Comparison of ENCODE assay signal across 9 cellular contexts in genomic region chr19:18920400-18920799, GRCh38. TPM values are rescaled to one million over a fixed set of nuclear protein-coding genes. Genes with fewer than 3 reads are reported as not detected.
DNase-seq lines count a peak whose midpoint lies in the region; ATAC-seq, FAIRE-seq and TF ChIP-seq lines count a peak whose summit lies in the region.
"Had no signal": no experiment of that assay in that cellular context is flagged by ENCODE, and none has a peak within 500 bp of the region (broad histone marks: within the 10 kb centered on the region; RNA-seq: fewer than 3 reads in every experiment).

No MANE protein-coding gene starts in this region.

- H3K27ac Mint-ChIP-seq in CD8-positive, alpha-beta T cell: peak overlapping the region; percentile 94

- peaks cover 60% of the 10 kb centered on the region for H3K36me3 Mint-ChIP-seq in CD8-positive, alpha-beta T cell

- H3K4me1 ChIP-seq in CD8-positive, alpha-beta T cell (ENCODE audit: insufficient read depth, low read length): peaks cover 25% of the 10 kb centered on the region
- peaks cover 14% of the 10 kb centered on the region for H3K4me1 ChIP-seq in OCI-LY7 (ENCODE audit: insufficient read depth, low read length, poor library complexity, severe bottlenecking)
- H3K4me1 ChIP-seq in endothelial cell of umbilical vein (ENCODE audit: control insufficient read depth, extremely low read depth, insufficient read depth, low read length): peaks cover 13% of the 10 kb centered on the region
- H3K4me1 ChIP-seq in neutrophil (ENCODE audit: control insufficient read depth in 1 of 2, insufficient read depth in 1 of 2, low read depth in 1 of 2, low read length in 1 of 2): peaks cover 25 to 29% of the 10 kb centered on the region in 2 experiments

- no peak for DNase-seq in CD8-positive, alpha-beta T cell
- DNase-seq in OCI-LY7 (ENCODE audit: low spot score) (no peak), endothelial cell of umbilical vein (ENCODE audit: low read depth, low spot score) (no peak)
- no peak for DNase-seq in stimulated activated CD8-positive, alpha-beta memory T cell treated with anti-CD3 and anti-CD28 coated beads, Interleukin-4, amount 100 ng/mL, for 48 hours
- DNase-seq: NCI-H187 treated with DMSO at 0.1 percent for 48 hours had no signal

- H3K4me3 Mint-ChIP-seq in CD8-positive, alpha-beta T cell: peak overlapping the region; percentile 93

- no peak overlapping the region for H2AFZ ChIP-seq in OCI-LY7 (ENCODE audit: low read length)
- H2AFZ ChIP-seq in endothelial cell of umbilical vein (ENCODE audit: low read depth, low read length): no peak overlapping the region

- H3K9me3 ChIP-seq in CD8-positive, alpha-beta T cell (ENCODE audit: low read length): no peaks in the 10 kb centered on the region
- H3K9me3 ChIP-seq in OCI-LY7 (ENCODE audit: low read length) (no peaks in the 10 kb centered on the region), endothelial cell of umbilical vein (replicated peaks; ENCODE audit: control insufficient read depth, insufficient read depth, low read length) (no peaks in the 10 kb centered on the region), neutrophil (no peaks in the 10 kb centered on the region)

- no peak for TF ChIP-seq CTCF in CD8-positive, alpha-beta T cell (IDR thresholded peaks at IDR 0.05)
- TF ChIP-seq CTCF in OCI-LY7 (conservative IDR thresholded peaks at IDR 0.05; ENCODE audit: low read length): no peak
- TF ChIP-seq CTCF in endothelial cell of umbilical vein (IDR thresholded peaks at IDR 0.05; ENCODE audit: extremely low read depth in 1 of 2, insufficient read depth in 1 of 2, low read depth in 1 of 2, low read length in 2 of 2): no peak
- no peak for TF ChIP-seq CTCF in neutrophil (IDR thresholded peaks at IDR 0.05)

- H3K9ac ChIP-seq in endothelial cell of umbilical vein (replicated peaks; ENCODE audit: extremely low read depth, insufficient read depth, low read length): peak overlapping the region; percentile 80

- FAIRE-seq in endothelial cell of umbilical vein (lab: Jason Lieb, UNC): no peak

- H3K79me2 ChIP-seq in OCI-LY7 (ENCODE audit: insufficient read depth, low read depth, low read length): peaks cover 48% of the 10 kb centered on the region
- H3K79me2 ChIP-seq in endothelial cell of umbilical vein (ENCODE audit: control insufficient read depth, insufficient read depth, low read length): peaks cover 41% of the 10 kb centered on the region

- H3K27me3 ChIP-seq in CD8-positive, alpha-beta T cell (ENCODE audit: insufficient read depth, low read length): no peaks in the 10 kb centered on the region
- H3K27me3 ChIP-seq in endothelial cell of umbilical vein (ENCODE audit: control insufficient read depth in 2 of 2, insufficient read depth in 2 of 2, low read length in 2 of 2): no peaks in the 10 kb centered on the region
- no peaks in the 10 kb centered on the region for H3K27me3 ChIP-seq in neutrophil

- no peaks in the 10 kb centered on the region for H3K9me2 ChIP-seq in OCI-LY7 (ENCODE audit: insufficient read depth, low read length)

- dilution Hi-C loops in endothelial cell of umbilical vein (cut with MboI; ENCODE audit: extremely low pct_ligation_motif_present, low sequenced_read_pairs): no loop called here

- no peaks in the 10 kb centered on the region for H3K9me1 ChIP-seq in endothelial cell of umbilical vein (replicated peaks; ENCODE audit: control insufficient read depth, extremely low read depth, insufficient read depth, low read length)

- POLR2A ChIA-PET in CD8-positive, alpha-beta T cell (lab: Charles Lee): interaction anchor here (1.6 to 2.7 kb wide), 2 partner anchors 10 to 399 kb away, joined by 6 to 19 read pairs; partner anchors contain the start of gene ELL
- POLR2A ChIA-PET in OCI-LY7 (lab: Charles Lee): no interaction called here
- POLR2A ChIA-PET in endothelial cell of umbilical vein (lab: Charles Lee): no interaction called here

- no TSS peak for BruUV-seq in OCI-LY7 (replicated peaks; lab: Mats Ljungman, UMichigan)
- BruUV-seq in endothelial cell of umbilical vein (replicated peaks; lab: Mats Ljungman, UMichigan): no TSS peak

- no peak for ATAC-seq in CD8-positive, alpha-beta T cell
- ATAC-seq in GM18870 (IDR thresholded peaks at IDR 0.05; ENCODE audit: unreplicated experiment) (no peak), HG02938 (IDR thresholded peaks at IDR 0.05; ENCODE audit: unreplicated experiment) (no peak), HG03045 (IDR thresholded peaks at IDR 0.05; ENCODE audit: unreplicated experiment) (no peak)

- H3K27ac ChIP-seq in CD8-positive, alpha-beta T cell (ENCODE audit: low read depth, low read length): peak overlapping the region; percentile 77
- H3K27ac ChIP-seq in OCI-LY7 (ENCODE audit: low read depth, low read length, poor library complexity, severe bottlenecking): no peak overlapping the region
- H3K27ac ChIP-seq in endothelial cell of umbilical vein (ENCODE audit: insufficient read depth, low read depth, low read length): no peak overlapping the region
- H3K27ac ChIP-seq in neutrophil: peak overlapping the region; percentile 91

- CTCF ChIA-PET in CD8-positive, alpha-beta T cell (lab: Charles Lee): no interaction called here
- CTCF ChIA-PET in OCI-LY7 (lab: Charles Lee; ENCODE audit: unreplicated experiment): no interaction called here
- CTCF ChIA-PET in endothelial cell of umbilical vein (lab: Charles Lee): interaction anchor here (1.3 to 1.4 kb wide), 2 partner anchors 66 to 75 kb away, joined by 3 to 7 read pairs; no protein-coding TSS in a partner anchor

- H3K4me2 ChIP-seq in OCI-LY7 (ENCODE audit: low read length) (peak overlapping the region; percentile 94), endothelial cell of umbilical vein (ENCODE audit: insufficient read depth, low read length) (peak overlapping the region; percentile 89)

- peak overlapping the region; percentile 79 for H3K4me3 ChIP-seq in CD8-positive, alpha-beta T cell (ENCODE audit: low read depth, low read length)
- H3K4me3 ChIP-seq in OCI-LY7 (ENCODE audit: low read depth, low read length, poor library complexity, severe bottlenecking): peak overlapping the region; percentile 96
- H3K4me3 ChIP-seq in endothelial cell of umbilical vein (replicated peaks in 1 of 3; ENCODE audit: insufficient read depth in 1 of 3, low read depth in 1 of 3, low read length in 3 of 3): peak overlapping the region; percentile 70 to 96 (median 81)
- H3K4me3 ChIP-seq in neutrophil (ENCODE audit: low read depth in 1 of 2, low read length in 1 of 2): peak overlapping the region; percentile 85 to 96

- H3K27me3 Mint-ChIP-seq in CD8-positive, alpha-beta T cell (ENCODE audit: low read depth): no peaks in the 10 kb centered on the region

- H3K9me3 Mint-ChIP-seq in CD8-positive, alpha-beta T cell: no peaks in the 10 kb centered on the region

- intact Hi-C loops in CD8-positive, alpha-beta T cell (cut with DNase I, micrococcal nuclease): no loop called here
- intact Hi-C loops in OCI-LY7 (cut with micrococcal nuclease; ENCODE audit: unreplicated experiment): no loop called here
- intact Hi-C loops in endothelial cell of umbilical vein (cut with micrococcal nuclease): no loop called here

- no peak for TF ChIP-seq POLR2A in endothelial cell of umbilical vein (IDR thresholded peaks at IDR 0.05; ENCODE audit: low read depth, low read length)

- H4K20me1 ChIP-seq in OCI-LY7 (ENCODE audit: insufficient read depth, low read length) (peaks cover 5% of the 10 kb centered on the region; the same call in 1 of the 2 replicates), endothelial cell of umbilical vein (replicated peaks; ENCODE audit: control insufficient read depth, extremely low read depth, insufficient read depth, low read length) (peaks cover 2% of the 10 kb centered on the region)

- H3K36me3 ChIP-seq in CD8-positive, alpha-beta T cell (ENCODE audit: insufficient read depth, low read length): peaks cover 29% of the 10 kb centered on the region
- H3K36me3 ChIP-seq in OCI-LY7 (ENCODE audit: insufficient read depth, low read length) (peaks cover 53% of the 10 kb centered on the region), endothelial cell of umbilical vein (ENCODE audit: control insufficient read depth in 2 of 2, extremely low read depth in 1 of 2, insufficient read depth in 2 of 2, low read length in 2 of 2) (peaks cover 8 to 26% of the 10 kb centered on the region in 2 experiments), neutrophil (peaks cover 49% of the 10 kb centered on the region)

- peaks cover 39% of the 10 kb centered on the region for H3K4me1 Mint-ChIP-seq in CD8-positive, alpha-beta T cell (ENCODE audit: low read depth)

RNA-seq across cellular contexts. Expression of gene DDX49, which starts 0.9 kb away (rescaled TPM):
- 10 to 100 TPM; 67.1 to 72.8 TPM for total RNA-seq in CD8-positive, alpha-beta T cell
- 69.3 and 82.4 TPM in 2 replicates for total RNA-seq in OCI-LY7 (2014; rRNA removed; shearing (Covaris generic))
- total RNA-seq in OCI-LY7 (2022): 53.7 and 63.7 TPM in 2 replicates
- total RNA-seq in endothelial cell of umbilical vein: 47.7 and 51.9 TPM in 2 replicates
- polyA plus RNA-seq in endothelial cell of umbilical vein: 60.1 and 61.8 TPM in 2 replicates
- 39.0 and 47.3 TPM in 2 replicates for polyA plus RNA-seq in endothelial cell of umbilical vein (2011; cell fraction: cytosol; rRNA removed)
- 46.8 and 57.5 TPM in 2 replicates for polyA plus RNA-seq in endothelial cell of umbilical vein (2011; cell fraction: nucleus; rRNA removed)
- polyA plus RNA-seq in endothelial cell of umbilical vein (2012): 34.2 and 35.0 TPM in 2 replicates
- polyA minus RNA-seq in endothelial cell of umbilical vein: 52.3 and 54.3 TPM in 2 replicates
- 64.2 TPM for polyA minus RNA-seq in endothelial cell of umbilical vein (2011; cell fraction: cytosol; rRNA and poly(A)+ RNA removed)
- 20.1 and 21.3 TPM in 2 replicates for polyA minus RNA-seq in endothelial cell of umbilical vein (2011; cell fraction: nucleus; rRNA and poly(A)+ RNA removed)

RNA-seq across cellular contexts. Expression of gene COPE, which starts 1.2 kb away (rescaled TPM):
- total RNA-seq in CD8-positive, alpha-beta T cell: 100 to 1,000 TPM; 207 to 211 TPM
- total RNA-seq in OCI-LY7 (2014; rRNA removed; shearing (Covaris generic)): 225 and 255 TPM in 2 replicates
- total RNA-seq in OCI-LY7 (2022): 231 and 256 TPM in 2 replicates
- 239 and 252 TPM in 2 replicates for total RNA-seq in endothelial cell of umbilical vein
- 407 and 557 TPM in 2 replicates for polyA plus RNA-seq in endothelial cell of umbilical vein
- polyA plus RNA-seq in endothelial cell of umbilical vein (2011; cell fraction: cytosol; rRNA removed): 209 and 297 TPM in 2 replicates
- 158 and 185 TPM in 2 replicates for polyA plus RNA-seq in endothelial cell of umbilical vein (2011; cell fraction: nucleus; rRNA removed)
- 171 and 230 TPM in 2 replicates for polyA plus RNA-seq in endothelial cell of umbilical vein (2012)
- polyA minus RNA-seq in endothelial cell of umbilical vein: 136 and 146 TPM in 2 replicates
- polyA minus RNA-seq in endothelial cell of umbilical vein (2011; cell fraction: cytosol; rRNA and poly(A)+ RNA removed): 121 TPM
- polyA minus RNA-seq in endothelial cell of umbilical vein (2011; cell fraction: nucleus; rRNA and poly(A)+ RNA removed): 53.9 and 83.6 TPM in 2 replicates

RNA-seq across cellular contexts. Expression of gene HOMER3, which starts 20.6 kb away (rescaled TPM):
- total RNA-seq in CD8-positive, alpha-beta T cell: under 1 TPM in 1 of 2 experiments, not detected in 1; 0.90 TPM
- total RNA-seq in OCI-LY7 (2014; rRNA removed; shearing (Covaris generic)): 8.6 and 16.1 TPM in 2 replicates
- 14.8 and 15.5 TPM in 2 replicates for total RNA-seq in OCI-LY7 (2022)
- total RNA-seq in endothelial cell of umbilical vein: 131 and 139 TPM in 2 replicates
- 180 and 184 TPM in 2 replicates for polyA plus RNA-seq in endothelial cell of umbilical vein
- polyA plus RNA-seq in endothelial cell of umbilical vein (2011; cell fraction: cytosol; rRNA removed): 87.0 and 149 TPM in 2 replicates
- polyA plus RNA-seq in endothelial cell of umbilical vein (2011; cell fraction: nucleus; rRNA removed): 180 and 225 TPM in 2 replicates
- polyA plus RNA-seq in endothelial cell of umbilical vein (2012): 111 and 166 TPM in 2 replicates
- 82.4 and 98.5 TPM in 2 replicates for polyA minus RNA-seq in endothelial cell of umbilical vein
- polyA minus RNA-seq in endothelial cell of umbilical vein (2011; cell fraction: cytosol; rRNA and poly(A)+ RNA removed): 9.4 TPM
- polyA minus RNA-seq in endothelial cell of umbilical vein (2011; cell fraction: nucleus; rRNA and poly(A)+ RNA removed): 43.0 and 63.2 TPM in 2 replicates

RNA-seq across cellular contexts. Expression of gene CERS1, which starts 24.4 kb away (rescaled TPM):
- not detected for total RNA-seq in CD8-positive, alpha-beta T cell
- 0.09 TPM in 1 of 2 replicates, not detected in the other for total RNA-seq in OCI-LY7 (2014; rRNA removed; shearing (Covaris generic))
- not detected in 2 replicates for total RNA-seq in OCI-LY7 (2022)
- 3.0 and 4.0 TPM in 2 replicates for total RNA-seq in endothelial cell of umbilical vein
- polyA plus RNA-seq in endothelial cell of umbilical vein: 8.5 and 11.0 TPM in 2 replicates
- polyA plus RNA-seq in endothelial cell of umbilical vein (2011; cell fraction: cytosol; rRNA removed): 4.3 and 5.6 TPM in 2 replicates
- polyA plus RNA-seq in endothelial cell of umbilical vein (2011; cell fraction: nucleus; rRNA removed): 2.4 and 4.3 TPM in 2 replicates
- polyA plus RNA-seq in endothelial cell of umbilical vein (2012): 3.3 and 8.7 TPM in 2 replicates
- 3.6 and 5.2 TPM in 2 replicates for polyA minus RNA-seq in endothelial cell of umbilical vein
- polyA minus RNA-seq in endothelial cell of umbilical vein (2011; cell fraction: cytosol; rRNA and poly(A)+ RNA removed): 5.6 TPM
- polyA minus RNA-seq in endothelial cell of umbilical vein (2011; cell fraction: nucleus; rRNA and poly(A)+ RNA removed): 0.67 and 1.3 TPM in 2 replicates

Comparison
In these comparisons a context has a peak if more than half of its experiments do, and no peak if none do; other contexts are left out.
1. H3K27ac ChIP-seq: peak in CD8-positive, alpha-beta T cell (single experiment) and neutrophil (single experiment); none in OCI-LY7 (single experiment) and endothelial cell of umbilical vein (single experiment).
2. RNA of gene HOMER3, which starts 20.6 kb away (total RNA-seq): 131 to 139 TPM in endothelial cell of umbilical vein and 8.6 to 16.1 TPM in OCI-LY7; 0.90 TPM in CD8-positive, alpha-beta T cell; every median in the first group is over 4 times any median in the second.
3. Peak in every context shown above with its lines, with median percentiles within 50 percentile points of each other: H3K4me3 ChIP-seq.